In genomic region chr3:18444597-18445420, GRCh38 we compare ENCODE assay signal across 7 cellular contexts. TPM values are rescaled to one million over a fixed set of nuclear protein-coding genes. Genes with fewer than 3 reads are reported as not detected.
DNase-seq lines count a peak whose midpoint lies in the region; ATAC-seq, FAIRE-seq and TF ChIP-seq lines count a peak whose summit lies in the region.

No MANE protein-coding gene starts in this region.

- DNase-seq in GM12892 (ENCODE audit: insufficient read length) (peak; percentile 46), NCI-H2029 (lab: John Stamatoyannopoulos, UW) (peak; percentile 60), dermis microvascular lymphatic vessel endothelial cell (ENCODE audit: low read depth in 2 of 2) (peak; percentile 16 to 68), medulla oblongata (ENCODE audit: extremely low spot score) (peak; percentile 41)
- DNase-seq in activated CD4-positive, alpha-beta T cell treated with anti-CD3 and anti-CD28 coated beads for 48 hours, result peak; percentile 86
- peak; percentile 55 for DNase-seq in stimulated activated CD8-positive, alpha-beta memory T cell treated with anti-CD3 and anti-CD28 coated beads, Interleukin-15, amount 100 ng/mL, for 24 hours (ENCODE audit: low read depth)

- no peak for TF ChIP-seq POLR2A in GM12892 (IDR thresholded peaks at IDR 0.05; ENCODE audit: low read depth, low read length)

- no peak for FAIRE-seq in GM12892 (lab: Jason Lieb, UNC)

- peak; percentile 94 for ATAC-seq in HG02642 (IDR thresholded peaks at IDR 0.05; ENCODE audit: poor library complexity, unreplicated experiment)

RNA-seq across cellular contexts. Expression of gene SATB1, which starts 19.7 kb away (rescaled TPM):
- polyA plus RNA-seq in GM12892 (2012; ENCODE audit: missing spikeins), result 0.08 TPM
- total RNA-seq in dermis microvascular lymphatic vessel endothelial cell, result 3.3 and 5.6 TPM in 2 replicates

Comparison
In these comparisons a context has a peak if more than half of its experiments do, and no peak if none do; other contexts are left out.
1. Peak in every context shown above with its lines: DNase-seq and ATAC-seq.